ENCODE assay signal across 1 cellular context in genomic region chr11:117232911-117233409, GRCh38.
TF ChIP-seq lines count a peak whose summit lies in the region.

No MANE protein-coding gene starts in this region.

TF ChIP-seq in GM12878, 131 proteins besides CTCF, POLR2A, EP300 and RAD21:
- TF ChIP-seq NRF1 (conservative IDR thresholded peaks at IDR 0.05; ENCODE audit: low read depth, low read length) (no peak), SIN3A (IDR thresholded peaks at IDR 0.05; ENCODE audit: low read depth, low read length) (no peak), MEF2A (IDR thresholded peaks at IDR 0.05; ENCODE audit: insufficient read depth, low read depth, low read length) (no peak), TBL1XR1 (IDR thresholded peaks at IDR 0.05; ENCODE audit: low read depth, low read length) (no peak), E2F8 (IDR thresholded peaks at IDR 0.05; ENCODE audit: low read depth, partially characterized antibody) (no peak), ZNF384 (IDR thresholded peaks at IDR 0.05; ENCODE audit: borderline replicate concordance, low read depth, low read length) (no peak), USF2 (IDR thresholded peaks at IDR 0.05; ENCODE audit: borderline replicate concordance, low read depth, low read length) (no peak), SPI1 (IDR thresholded peaks at IDR 0.05; ENCODE audit: borderline replicate concordance, insufficient read depth, low read depth, low read length) (no peak), ESRRA (IDR thresholded peaks at IDR 0.05; ENCODE audit: low read length) (no peak)
